Comparison of ENCODE assay signal across 17 cellular contexts in the genomic region with DNA sequence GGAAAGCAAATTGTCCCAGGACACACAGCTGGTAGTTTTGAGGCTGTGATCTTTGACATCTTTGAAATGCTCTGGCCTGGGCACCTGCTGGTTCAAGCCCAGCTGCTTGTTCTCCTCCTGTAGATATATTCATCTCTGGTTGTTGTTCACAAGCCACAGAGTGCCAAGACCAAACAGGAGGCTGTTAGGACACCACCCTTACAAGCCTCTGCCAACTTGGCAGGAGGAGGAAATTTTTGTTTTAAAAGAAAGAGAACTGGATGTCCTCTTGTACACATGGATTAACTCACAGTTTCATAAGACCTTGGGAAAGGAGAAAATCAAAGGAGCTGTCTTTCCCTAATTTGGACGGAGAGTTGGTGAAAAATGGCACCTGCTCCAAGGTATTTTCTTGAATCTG. TPM values are rescaled to one million over a fixed set of nuclear protein-coding genes. Genes with fewer than 3 reads are reported as not detected.
A peak's percentile ranks its signal among the peaks of the same experiment; 100 is the strongest.
DNase-seq lines count a peak whose midpoint lies in the region; ATAC-seq and TF ChIP-seq lines count a peak whose summit lies in the region.
"Had no signal": no experiment of that assay in that cellular context is flagged by ENCODE, and none has a peak within 500 bp of the region (broad histone marks: within the 10 kb centered on the region; RNA-seq: fewer than 3 reads in every experiment).

No MANE protein-coding gene starts in this region.

- H3K36me3 Mint-ChIP-seq in activated CD8-positive, alpha-beta T cell treated with anti-CD3 and anti-CD28 coated beads for 36 hours (ENCODE audit: low read depth): no peaks in the 10 kb centered on the region
- H3K36me3 Mint-ChIP-seq: natural killer cell had no signal

- H3K36me3 ChIP-seq in MG63: no peaks in the 10 kb centered on the region
- H3K36me3 ChIP-seq in esophagus squamous epithelium: no peaks in the 10 kb centered on the region
- no peaks in the 10 kb centered on the region for H3K36me3 ChIP-seq in suprapubic skin
- H3K36me3 ChIP-seq: BLaER1 treated with 17β-estradiol and CSF1 and Interleukin-3, amounts not matched to agents 10 nM and 100 nM; uterus had no signal

- H3K27ac ChIP-seq in esophagus squamous epithelium (peak overlapping the region; percentile 53 to 81 (median 74)), suprapubic skin (peak overlapping the region; percentile 13)
- H3K27ac ChIP-seq: BLaER1 treated with 17β-estradiol and CSF1 and Interleukin-3, amounts not matched to agents 10 nM and 100 nM; GM23248; KMS-11; uterus had no signal

- DNase-seq in MG63: peak; percentile 36
- DNase-seq in esophagus squamous epithelium (lab: John Stamatoyannopoulos, UW): no peak
- no peak for DNase-seq in omental fat pad (ENCODE audit: low spot score)
- no peak for DNase-seq in suprapubic skin (ENCODE audit: low spot score in 2 of 2)
- DNase-seq in activated gamma-delta T cell (lab: John Stamatoyannopoulos, UW): no peak
- DNase-seq in NOMO-1 treated with dmso at 0.1 percent for 144 hours (lab: John Stamatoyannopoulos, UW; ENCODE audit: unreplicated experiment): no peak
- DNase-seq in activated CD8-positive, alpha-beta T cell treated with anti-CD3 and anti-CD28 coated beads for 36 hours: no peak
- DNase-seq in DMS114 treated with DMSO at 0.1 percent for 48 hours (lab: John Stamatoyannopoulos, UW; ENCODE audit: unreplicated experiment): no peak

- H3K27me3 ChIP-seq in MG63 (no peaks in the 10 kb centered on the region; the same call in 1 of the 2 replicates), esophagus squamous epithelium (no peaks in the 10 kb centered on the region), suprapubic skin (no peaks in the 10 kb centered on the region)
- H3K27me3 ChIP-seq: BLaER1 treated with 17β-estradiol and CSF1 and Interleukin-3, amounts not matched to agents 10 nM and 100 nM; uterus had no signal

- POLR2A ChIA-PET in activated CD8-positive, alpha-beta T cell treated with anti-CD3 and anti-CD28 coated beads for 36 hours (lab: Charles Lee): interaction anchor here (1.0 to 1.5 kb wide), 2 partner anchors 8 to 38 kb away, joined by 3 to 5 read pairs; no protein-coding TSS in a partner anchor

- WGBS in esophagus squamous epithelium, 2 donors: 18 to 33% methylated on average over 1 of the region's 1 CpG
- WGBS in suprapubic skin: 35% methylated on average over 1 of the region's 1 CpG

- H3K27me3 Mint-ChIP-seq in activated CD8-positive, alpha-beta T cell treated with anti-CD3 and anti-CD28 coated beads for 36 hours: peaks cover 6% of the 10 kb centered on the region

- CTCF ChIA-PET in activated CD8-positive, alpha-beta T cell treated with anti-CD3 and anti-CD28 coated beads for 36 hours (lab: Charles Lee): interaction anchor here (1.0 to 2.1 kb wide), 12 partner anchors 7 to 298 kb away, joined by 3 to 7 read pairs (median 4); no protein-coding TSS in a partner anchor

- no peak overlapping the region for H3K4me3 ChIP-seq in MG63
- H3K4me3 ChIP-seq in esophagus squamous epithelium: no peak overlapping the region
- no peak overlapping the region for H3K4me3 ChIP-seq in suprapubic skin
- H3K4me3 ChIP-seq: BLaER1 treated with 17β-estradiol and CSF1 and Interleukin-3, amounts not matched to agents 10 nM and 100 nM; GM23248; uterus had no signal

- peak; percentile 32 for TF ChIP-seq EP300 in suprapubic skin (IDR thresholded peaks at IDR 0.05)

- no peak for TF ChIP-seq CTCF in esophagus squamous epithelium (IDR thresholded peaks at IDR 0.05)
- TF ChIP-seq CTCF in omental fat pad (IDR thresholded peaks at IDR 0.05): no peak
- no peak for TF ChIP-seq CTCF in suprapubic skin (IDR thresholded peaks at IDR 0.05)
- no peak for TF ChIP-seq CTCF in activated CD8-positive, alpha-beta T cell treated with anti-CD3 and anti-CD28 coated beads for 36 hours (IDR thresholded peaks at IDR 0.05)

- intact Hi-C loops in esophagus squamous epithelium (cut with DNase I): loop anchor here (5.0 kb wide), 1 partner anchor 288 kb away; no protein-coding TSS in a partner anchor
- intact Hi-C loops in activated CD8-positive, alpha-beta T cell treated with anti-CD3 and anti-CD28 coated beads for 36 hours (cut with micrococcal nuclease): no loop called here

- no peaks in the 10 kb centered on the region for H3K9me3 Mint-ChIP-seq in activated CD8-positive, alpha-beta T cell treated with anti-CD3 and anti-CD28 coated beads for 36 hours
- H3K9me3 Mint-ChIP-seq: HFFc6; natural killer cell; stimulated activated naive CD8-positive, alpha-beta T cell treated with anti-CD3 and anti-CD28 coated beads, Interleukin-15, amount 100 ng/mL, for 72 hours had no signal

- H3K27ac Mint-ChIP-seq in activated CD8-positive, alpha-beta T cell treated with anti-CD3 and anti-CD28 coated beads for 36 hours: no peak overlapping the region
- H3K27ac Mint-ChIP-seq: activated CD8-positive, alpha-beta T cell treated with anti-CD3 and anti-CD28 coated beads, Interleukin-2, amount 10 ng/mL, durations not matched to agents 7 days and 5 days; HFFc6; natural killer cell had no signal

- H3K9me3 ChIP-seq in MG63 (peaks cover 2% of the 10 kb centered on the region; the same call in 1 of the 2 replicates), esophagus squamous epithelium (no peaks in the 10 kb centered on the region), suprapubic skin (no peaks in the 10 kb centered on the region)
- H3K9me3 ChIP-seq: BLaER1 treated with 17β-estradiol and CSF1 and Interleukin-3, amounts not matched to agents 10 nM and 100 nM; uterus had no signal

- peak; percentile 75 for ATAC-seq in omental fat pad (ENCODE audit: low FRiP score)
- ATAC-seq in activated CD8-positive, alpha-beta T cell treated with anti-CD3 and anti-CD28 coated beads for 36 hours: no peak

- peaks cover 13 to 48% (median 20%) of the 10 kb centered on the region in 3 donors for H3K4me1 ChIP-seq in esophagus squamous epithelium
- peaks cover 21% of the 10 kb centered on the region for H3K4me1 ChIP-seq in suprapubic skin
- H3K4me1 ChIP-seq: uterus had no signal

- TF ChIP-seq POLR2A in esophagus squamous epithelium (IDR thresholded peaks at IDR 0.05): no peak
- no peak for TF ChIP-seq POLR2A in suprapubic skin (IDR thresholded peaks at IDR 0.05)

- peaks cover 8% of the 10 kb centered on the region for H3K4me1 Mint-ChIP-seq in activated CD8-positive, alpha-beta T cell treated with anti-CD3 and anti-CD28 coated beads for 36 hours (ENCODE audit: low read depth)
- H3K4me1 Mint-ChIP-seq: natural killer cell had no signal

- no peak overlapping the region for H3K4me3 Mint-ChIP-seq in activated CD8-positive, alpha-beta T cell treated with anti-CD3 and anti-CD28 coated beads for 36 hours
- H3K4me3 Mint-ChIP-seq: activated CD8-positive, alpha-beta T cell treated with anti-CD3 and anti-CD28 coated beads, Interleukin-2, amount 10 ng/mL, durations not matched to agents 7 days and 5 days; HFFc6; natural killer cell; stimulated activated naive CD8-positive, alpha-beta T cell treated with anti-CD3 and anti-CD28 coated beads, Interleukin-15, amount 100 ng/mL, for 72 hours had no signal

RNA-seq across cellular contexts. Expression of gene ZFP62, which starts 8.5 kb away (rescaled TPM):
- 23.6 and 52.7 TPM in 2 replicates for total RNA-seq in MG63 (2014; rRNA removed; shearing (Covaris generic); ENCODE audit: low replicate concordance)
- 10 to 100 TPM in 3 of 4 donors, 1 to 10 TPM in 1; 8.9 to 32.6 (median 19.2) TPM for total RNA-seq in esophagus squamous epithelium
- 10 to 100 TPM in 3 of 4 donors, 1 to 10 TPM in 1; 9.2 to 21.8 (median 10.8) TPM for total RNA-seq in omental fat pad
- total RNA-seq in suprapubic skin: 10 to 100 TPM; 35.5 to 41.1 (median 39.1) TPM
- 10 to 100 TPM; 22.2 to 22.6 TPM for total RNA-seq in activated CD8-positive, alpha-beta T cell treated with anti-CD3 and anti-CD28 coated beads for 36 hours

RNA-seq across cellular contexts. Expression of gene BTNL8, which starts 29.4 kb away (rescaled TPM):
- total RNA-seq in MG63 (2014; rRNA removed; shearing (Covaris generic); ENCODE audit: low replicate concordance): not detected in 2 replicates
- total RNA-seq in esophagus squamous epithelium (under 1 TPM in 1 of 4 donors, not detected in 3; 0.19 TPM), omental fat pad (1 to 10 TPM; 1.3 to 8.8 (median 3.0) TPM), suprapubic skin (under 1 TPM in 2 of 4 donors, not detected in 2; 0.51 to 0.79 TPM)
- total RNA-seq in activated CD8-positive, alpha-beta T cell treated with anti-CD3 and anti-CD28 coated beads for 36 hours: not detected
- total RNA-seq: activated CD8-positive, alpha-beta T cell treated with anti-CD3 and anti-CD28 coated beads, Interleukin-2, amount 10 ng/mL, durations not matched to agents 7 days and 5 days; fibroblast of lung; GM23248; HFFc6 had no signal
